9 cellular contexts compared by ENCODE assay signal in genomic region chr2:232698552-232699091, GRCh38. TPM values are rescaled to one million over a fixed set of nuclear protein-coding genes. Genes with fewer than 3 reads are reported as not detected.
A peak's percentile ranks its signal among the peaks of the same experiment; 100 is the strongest.
DNase-seq lines count a peak whose midpoint lies in the region; ATAC-seq, FAIRE-seq and TF ChIP-seq lines count a peak whose summit lies in the region.
"Had no signal": no experiment of that assay in that cellular context is flagged by ENCODE, and none has a peak within 500 bp of the region (broad histone marks: within the 10 kb centered on the region; RNA-seq: fewer than 3 reads in every experiment).

No MANE protein-coding gene starts in this region.

- intact Hi-C loops in K562 (cut with micrococcal nuclease): no loop called here

- H4K8ac ChIP-seq in mesenchymal stem cell (ENCODE audit: low read length): no peak overlapping the region

- H3K27me3 ChIP-seq in K562 (ENCODE audit: control insufficient read depth in 2 of 2, insufficient read depth in 2 of 2, low read length in 2 of 2) (no peaks in the 10 kb centered on the region), mesenchymal stem cell (ENCODE audit: control insufficient read depth in 1 of 2, insufficient read depth in 1 of 2, low read length in 2 of 2) (no peaks in the 10 kb centered on the region)

- no peak overlapping the region for H4K91ac ChIP-seq in mesenchymal stem cell (ENCODE audit: low read length)

- no peak overlapping the region for H3K23ac ChIP-seq in mesenchymal stem cell (ENCODE audit: low read length in 2 of 2)

- peak overlapping the region; percentile 99 for H3K4me3 Mint-ChIP-seq in stimulated activated naive CD8-positive, alpha-beta T cell treated with anti-CD3 and anti-CD28 coated beads, Interleukin-15, Interleukin-2, amounts not matched to agents 100 ng/mL and 50 ng/mL, for 24 hours

- H3K79me1 ChIP-seq in mesenchymal stem cell (replicated peaks; ENCODE audit: low read length, poor library complexity, severe bottlenecking): no peaks in the 10 kb centered on the region

- no peaks in the 10 kb centered on the region for H3K27me3 Mint-ChIP-seq in stimulated activated naive CD8-positive, alpha-beta T cell treated with anti-CD3 and anti-CD28 coated beads, Interleukin-15, Interleukin-2, amounts not matched to agents 100 ng/mL and 50 ng/mL, for 24 hours

- H2BK15ac ChIP-seq in mesenchymal stem cell (ENCODE audit: low read depth, poor library complexity, severe bottlenecking): no peak overlapping the region

- H2AFZ ChIP-seq in K562 (ENCODE audit: low read depth, low read length): no peak overlapping the region
- H2AFZ ChIP-seq in mesenchymal stem cell (ENCODE audit: low read depth, low read length): no peak overlapping the region

- peaks cover 8% of the 10 kb centered on the region for H3K9me3 Mint-ChIP-seq in stimulated activated naive CD8-positive, alpha-beta T cell treated with anti-CD3 and anti-CD28 coated beads, Interleukin-15, Interleukin-2, amounts not matched to agents 100 ng/mL and 50 ng/mL, for 24 hours

- ATAC-seq in stimulated activated naive CD8-positive, alpha-beta T cell treated with anti-CD3 and anti-CD28 coated beads, Interleukin-15, Interleukin-2, amounts not matched to agents 100 U/mL and 50 U/mL, for 24 hours: no peak
- ATAC-seq in K562: no peak

- TSS peak; percentile 51 for BruUV-seq in K562 (replicated peaks; lab: Mats Ljungman, UMichigan)

- TF ChIP-seq POLR2A in K562 (conservative IDR thresholded peaks at IDR 0.05): no peak

- no peak overlapping the region for H3K14ac ChIP-seq in mesenchymal stem cell (ENCODE audit: low read length in 2 of 2)

- H2BK120ac ChIP-seq in mesenchymal stem cell (ENCODE audit: low read depth, low read length): no peak overlapping the region

- no peak overlapping the region for H2AK5ac ChIP-seq in mesenchymal stem cell (ENCODE audit: low read length, severe bottlenecking)

- H3K4me1 Mint-ChIP-seq in stimulated activated naive CD8-positive, alpha-beta T cell treated with anti-CD3 and anti-CD28 coated beads, Interleukin-15, Interleukin-2, amounts not matched to agents 100 ng/mL and 50 ng/mL, for 24 hours (ENCODE audit: low read depth): peaks cover 45% of the 10 kb centered on the region

- peak overlapping the region; percentile 96 for H3K4me3 ChIP-seq in K562
- H3K4me3 ChIP-seq in mesenchymal stem cell (ENCODE audit: insufficient read depth in 1 of 2, low read depth in 1 of 2, low read length in 2 of 2): peak overlapping the region in 1 of 2 experiments; percentile 99

- H2BK5ac ChIP-seq in mesenchymal stem cell (ENCODE audit: low read depth, low read length, poor library complexity, severe bottlenecking): no peak overlapping the region

- in situ Hi-C loops in K562 (cut with MboI): no loop called here

- CTCF ChIA-PET in K562 (lab: Yijun Ruan, JAX; ENCODE audit: low intra/inter-chr PET ratio): no interaction called here

- no peak overlapping the region for H3K18ac ChIP-seq in mesenchymal stem cell (ENCODE audit: low read depth in 1 of 2, low read length in 2 of 2)

- no peak overlapping the region for H2BK12ac ChIP-seq in mesenchymal stem cell (ENCODE audit: low read length in 2 of 2)

- TF ChIP-seq RAD21 in K562 (CRISPR knock-in tag; conservative IDR thresholded peaks at IDR 0.05 in 1 of 2, IDR thresholded peaks at IDR 0.05 in 1 of 2): no peak

- no peak for TF ChIP-seq CTCF in K562 (IDR thresholded peaks at IDR 0.05 in 2 of 3, conservative IDR thresholded peaks at IDR 0.05 in 1 of 3; ENCODE audit: insufficient read depth in 2 of 3, low read depth in 1 of 3, low read length in 3 of 3)

- H3K36me3 ChIP-seq in K562 (ENCODE audit: control insufficient read depth, insufficient read depth, low read length): peaks cover 32% of the 10 kb centered on the region
- H3K36me3 ChIP-seq in mesenchymal stem cell (ENCODE audit: control insufficient read depth in 1 of 2, insufficient read depth in 2 of 2, low read depth in 1 of 2, low read length in 2 of 2): peaks cover 0 to 6% of the 10 kb centered on the region in 2 experiments

- TF ChIP-seq EP300 in K562 (IDR thresholded peaks at IDR 0.05; ENCODE audit: low read length): no peak

- no peak for DNase-seq in stimulated activated naive CD8-positive, alpha-beta T cell treated with anti-CD3 and anti-CD28 coated beads, Interleukin-15, Interleukin-2, amounts not matched to agents 100 U/mL and 50 U/mL, for 24 hours
- DNase-seq in K562 (ENCODE audit: extremely low read depth in 1 of 4, low spot score in 3 of 4) (no peak), mesenchymal stem cell (peak; percentile 57), Kasumi-1 (lab: John Stamatoyannopoulos, UW) (no peak), T-helper 9 cell (no peak), AG08396 (ENCODE audit: low spot score) (no peak)
- DNase-seq in stimulated activated naive CD4-positive, alpha-beta T cell treated with Interleukin-2 at 50 U/mL for 16 hours (lab: John Stamatoyannopoulos, UW): no peak

- no peaks in the 10 kb centered on the region for H3K9me3 ChIP-seq in K562 (replicated peaks; ENCODE audit: control insufficient read depth, insufficient read depth, low read depth, low read length)
- H3K9me3 ChIP-seq in mesenchymal stem cell (ENCODE audit: control insufficient read depth, low read length): no peaks in the 10 kb centered on the region

- H3K4ac ChIP-seq in mesenchymal stem cell (ENCODE audit: low read depth in 1 of 2, low read length in 2 of 2): no peak overlapping the region

- peak overlapping the region; percentile 96 for H3K4me2 ChIP-seq in K562 (ENCODE audit: insufficient read depth, low read length)
- H3K4me2 ChIP-seq in mesenchymal stem cell (ENCODE audit: low read length, poor library complexity, severe bottlenecking): peak overlapping the region; percentile 41

- H3K9ac ChIP-seq in K562 (ENCODE audit: insufficient read depth in 1 of 2, low read depth in 2 of 2, low read length in 2 of 2): peak overlapping the region; percentile 57 to 92; a peak in 3 of 4 replicates
- peak overlapping the region; percentile 98 for H3K9ac ChIP-seq in mesenchymal stem cell (ENCODE audit: low read length)

- peak overlapping the region; percentile 37 for H3K27ac Mint-ChIP-seq in stimulated activated naive CD8-positive, alpha-beta T cell treated with anti-CD3 and anti-CD28 coated beads, Interleukin-15, Interleukin-2, amounts not matched to agents 100 ng/mL and 50 ng/mL, for 24 hours

- H3K4me1 ChIP-seq in K562 (replicated peaks in 1 of 2; ENCODE audit: control insufficient read depth in 2 of 2, insufficient read depth in 2 of 2, low read length in 2 of 2) (peaks cover 9 to 14% of the 10 kb centered on the region in 2 experiments), mesenchymal stem cell (ENCODE audit: control insufficient read depth, insufficient read depth, low read depth, low read length) (peaks cover 5% of the 10 kb centered on the region)

- no peaks in the 10 kb centered on the region for H3K9me1 ChIP-seq in K562 (ENCODE audit: control insufficient read depth, insufficient read depth, low read length)

- H3K27ac ChIP-seq in K562 (ENCODE audit: extremely low read depth, low read depth, low read length): peak overlapping the region; percentile 88
- no peak overlapping the region for H3K27ac ChIP-seq in mesenchymal stem cell (ENCODE audit: low read length, poor library complexity, severe bottlenecking)

- 5% methylated on average over 4 of the region's 4 CpGs for WGBS in K562 (ENCODE audit: insufficient coverage, low coverage, missing lambda C conversion rate)
- WGBS in mesenchymal stem cell: 89% methylated on average over 4 of the region's 4 CpGs

- H3K79me2 ChIP-seq in K562 (ENCODE audit: control insufficient read depth, insufficient read depth, low read length): peaks cover 65% of the 10 kb centered on the region

- H3K36me3 Mint-ChIP-seq in stimulated activated naive CD8-positive, alpha-beta T cell treated with anti-CD3 and anti-CD28 coated beads, Interleukin-15, Interleukin-2, amounts not matched to agents 100 ng/mL and 50 ng/mL, for 24 hours (ENCODE audit: low read depth): peaks cover 29% of the 10 kb centered on the region

- POLR2A ChIA-PET in K562 (lab: Yijun Ruan, JAX): interaction anchor here (1.1 kb wide), 2 partner anchors 10 to 28 kb away, joined by 3 to 5 read pairs; no protein-coding TSS in a partner anchor

- 0 out of 2 replicates have a peak, but pooled peaks cover 4% of the 10 kb centered on the region for H4K20me1 ChIP-seq in K562 (replicated peaks; ENCODE audit: control insufficient read depth, insufficient read depth, low read length)

- peak; percentile 52 for FAIRE-seq in K562 (lab: Jason Lieb, UNC)
- FAIRE-seq: TTC549 had no signal

TF ChIP-seq in K562, 482 proteins besides CTCF, POLR2A, EP300 and RAD21 (continues in another document):
- TF ChIP-seq ZKSCAN3 (CRISPR knock-in tag; IDR thresholded peaks at IDR 0.05): no peak

RNA-seq across cellular contexts. Expression of gene GIGYF2, which starts 1.5 kb away (rescaled TPM):
- total RNA-seq in K562 (2011; cell fraction: chromatin; rRNA removed; ENCODE audit: low replicate concordance): 104 and 257 TPM in 2 replicates
- 46.5 and 65.3 TPM in 2 replicates for total RNA-seq in K562 (2011; cell fraction: nucleolus; rRNA removed)
- 98.1 and 157 TPM in 2 replicates for total RNA-seq in K562 (2011; cell fraction: nucleoplasm; rRNA removed)
- total RNA-seq in K562 (2014; rRNA removed) (29.2 and 35.9 TPM in 2 replicates), K562 (2014; rRNA removed; fragmentation: Illumina TruSeq; extraction: Trizol) (50.6 and 51.9 TPM in 2 replicates), K562 (2015; rRNA removed; fragmentation: Illumina TruSeq; extraction: Trizol) (45.3 and 52.7 TPM in 2 replicates), K562 (2021) (36.0 and 37.3 TPM in 2 replicates)
- polyA plus RNA-seq in K562 (2011; rRNA removed) (37.3 and 38.4 TPM in 2 replicates), K562 (2014; fragmentation: Illumina TruSeq; extraction: Trizol) (32.6 and 34.0 TPM in 2 replicates), K562 (2014; fragmentation: Nextera tagmentation; extraction: Ambion mirVana) (10 to 100 TPM; 12.7 to 16.8 TPM), K562 (2014; rRNA removed) (32.4 and 34.9 TPM in 2 replicates)
- polyA plus RNA-seq in K562 (2011; cell fraction: cytosol; rRNA removed): 29.6 and 32.4 TPM in 2 replicates
- 33.0 and 35.7 TPM in 2 replicates for polyA plus RNA-seq in K562 (2011; cell fraction: nucleus; rRNA removed)
- 23.1 and 28.2 TPM in 2 replicates for polyA plus RNA-seq in K562 (2012)
- 101 and 120 TPM in 2 replicates for polyA minus RNA-seq in K562 (2011; rRNA and poly(A)+ RNA removed)
- polyA minus RNA-seq in K562 (2011; cell fraction: cytosol; rRNA and poly(A)+ RNA removed): 29.8 and 43.8 TPM in 2 replicates
- 49.7 and 71.2 TPM in 2 replicates for polyA minus RNA-seq in K562 (2011; cell fraction: nucleus; rRNA and poly(A)+ RNA removed)
- polyA plus RNA-seq in mesenchymal stem cell (2013, experiment 1 of 2): 31.8 TPM
- 29.3 TPM for polyA plus RNA-seq in mesenchymal stem cell (2013, experiment 2 of 2)
